In genomic region chr9:12658531-12659209, GRCh38 we compare ENCODE assay signal across 32 cellular contexts. TPM values are rescaled to one million over a fixed set of nuclear protein-coding genes. Genes with fewer than 3 reads are reported as not detected.
"Had no signal": no experiment of that assay in that cellular context is flagged by ENCODE, and none has a peak within 500 bp of the region (broad histone marks: within the 10 kb centered on the region; RNA-seq: fewer than 3 reads in every experiment).

No MANE protein-coding gene starts in this region.

- H3K4me3 ChIP-seq: coronary artery, dorsolateral prefrontal cortex, gastroesophageal sphincter, hepatocyte, lower lobe of right lung, sigmoid colon, stomach, tibial artery had no signal

- H3K27me3 ChIP-seq: dorsolateral prefrontal cortex, gastroesophageal sphincter, hepatocyte, sigmoid colon had no signal

- ATAC-seq: activated naive CD4-positive, alpha-beta T cell treated with anti-CD3 and anti-CD28 coated beads, Interleukin-2, amount 50 U/mL, for 72 hours; effector memory CD8-positive, alpha-beta T cell; gastroesophageal sphincter; left colon; stimulated activated naive B cell treated with anti-CD40 and anti-IgM and Interleukin-4, amounts not matched to agents 10 μg/mL and 1 μg/mL and 100 μg/mL, for 72 hours; T-helper 17 cell had no signal

- H3K27ac ChIP-seq: coronary artery, dorsolateral prefrontal cortex, gastroesophageal sphincter, hepatocyte, lower lobe of right lung, sigmoid colon, stomach, tibial artery had no signal

- H3K4me2 ChIP-seq: hepatocyte had no signal

- FAIRE-seq: small intestine had no signal

- DNase-seq: activated CD4-positive, alpha-beta memory T cell treated with anti-CD3 and anti-CD28 coated beads for 36 hours; activated CD4-positive, alpha-beta T cell treated with anti-CD3 and anti-CD28 coated beads, Interleukin-2, amount 10 ng/mL, durations not matched to agents 24 days and 14 days; activated CD4-positive, CD25-positive, alpha-beta regulatory T cell treated with anti-CD3 and anti-CD28 coated beads, Interleukin-2, amount 50 U/mL, for 72 hours; activated CD8-positive, alpha-beta memory T cell treated with anti-CD3 and anti-CD28 coated beads, Interleukin-2, amount 50 U/mL, for 4 hours; activated gamma-delta T cell treated with Interleukin-2 at 50 U/mL for 16 hours; activated T-cell treated with anti-CD3 and anti-CD28 coated beads, Interleukin-2, amount 50 U/mL, for 1 hour; cerebellar nuclear complex; dorsolateral prefrontal cortex; effector memory CD8-positive, alpha-beta T cell; erythroblast; islet precursor cell; left colon; lower lobe of right lung; sigmoid colon; small intestine; stimulated activated CD4-positive, alpha-beta T cell treated with anti-CD3 and anti-CD28 coated beads, Interleukin-1b, Interleukin-23, amount 100 ng/mL, for 48 hours; stimulated activated CD4-positive, alpha-beta T cell treated with anti-CD3 and anti-CD28 coated beads, Interleukin-4, amount 100 ng/mL, for 4 hours; stimulated activated CD8-positive, alpha-beta memory T cell treated with anti-CD3 and anti-CD28 coated beads, Interleukin-4, amount 100 ng/mL, for 48 hours; stimulated activated naive B cell treated with anti-CD40 and anti-IgM and Interleukin-4, amounts not matched to agents 10 μg/mL and 1 μg/mL and 100 μg/mL, for 72 hours; stomach; SW 1271; T-helper 17 cell; T1000 had no signal

- H3K36me3 ChIP-seq: gastroesophageal sphincter, lower lobe of right lung, sigmoid colon, stomach, tibial artery had no signal

- H3K9me3 ChIP-seq: lower lobe of right lung, sigmoid colon had no signal

- H3K4me1 ChIP-seq: gastroesophageal sphincter, lower lobe of right lung, sigmoid colon, stomach, tibial artery had no signal

- H2AFZ ChIP-seq: hepatocyte had no signal

- H3K79me2 ChIP-seq: hepatocyte had no signal

RNA-seq across cellular contexts. Expression of gene TYRP1, which starts 34.5 kb away (rescaled TPM):
- total RNA-seq: activated CD4-positive, alpha-beta memory T cell treated with anti-CD3 and anti-CD28 coated beads for 36 hours; activated CD4-positive, alpha-beta T cell treated with anti-CD3 and anti-CD28 coated beads, Interleukin-2, amount 10 ng/mL, durations not matched to agents 24 days and 14 days; activated CD8-positive, alpha-beta memory T cell treated with anti-CD3 and anti-CD28 coated beads for 36 hours; activated naive CD4-positive, alpha-beta T cell treated with anti-CD3 and anti-CD28 coated beads, Interleukin-2, amount 50 U/mL, for 72 hours; activated T-helper 1 cell treated with anti-CD3 and anti-CD28 coated beads, Interleukin-12 subunit alpha, Interleukin-12 subunit beta, Interleukin-2, Interleukin-4 antibody, amounts not matched to agents 30 ng/mL and 10 ng/mL and 1 ng/mL, durations not matched to agents 14 hours and 24 hours and 36 hours; myocyte; natural killer cell treated with Interleukin-12 subunit alpha and Interleukin-12 subunit beta and Interleukin-15 and Interleukin-18, amount 100 ng/mL, for 72 hours; T-helper 17 cell had no signal
